19 cellular contexts compared by ENCODE assay signal in genomic region chr16:84889066-84889465, GRCh38.
"Had no signal": no experiment of that assay in that cellular context is flagged by ENCODE, and none has a peak within 500 bp of the region (broad histone marks: within the 10 kb centered on the region; RNA-seq: fewer than 3 reads in every experiment).

No MANE protein-coding gene starts in this region.

- H3K27ac ChIP-seq: body of pancreas, gastroesophageal sphincter, heart right ventricle, left ventricle myocardium inferior, pancreas, testis, upper lobe of right lung had no signal

- H3K4me3 ChIP-seq: body of pancreas, gastroesophageal sphincter, heart right ventricle, left ventricle myocardium inferior, pancreas, testis, upper lobe of right lung had no signal

- DNase-seq: activated CD4-positive, alpha-beta T cell treated with anti-CD3 and anti-CD28 coated beads for 48 hours; activated CD8-positive, alpha-beta T cell treated with anti-CD3 and anti-CD28 coated beads for 36 hours; activated gamma-delta T cell; activated T-cell treated with anti-CD3 and anti-CD28 coated beads, Interleukin-2, amount 50 U/mL, for 4 hours; amygdala; body of pancreas; effector CD8-positive, alpha-beta T cell; heart right ventricle; islet precursor cell; left ventricle myocardium inferior; pancreas; stimulated activated CD4-positive, alpha-beta T cell treated with anti-CD3 and anti-CD28 coated beads, Interleukin-1b, Interleukin-23, amount 100 ng/mL, for 48 hours; stimulated activated naive CD8-positive, alpha-beta T cell treated with anti-CD3 and anti-CD28 coated beads, Interleukin-15, amount 100 ng/mL, for 72 hours; T-helper 17 cell; testis; upper lobe of right lung had no signal

- H3K36me3 ChIP-seq: pancreas had no signal

- H3K9me3 Mint-ChIP-seq: activated CD8-positive, alpha-beta T cell treated with anti-CD3 and anti-CD28 coated beads for 36 hours; activated T-cell treated with anti-CD3 and anti-CD28 coated beads, Interleukin-2, amount 50 U/mL, for 4 hours; stimulated activated naive CD8-positive, alpha-beta T cell treated with anti-CD3 and anti-CD28 coated beads, Interleukin-15, amount 100 ng/mL, for 72 hours; WTC11 had no signal

- H3K27ac Mint-ChIP-seq: activated CD8-positive, alpha-beta T cell treated with anti-CD3 and anti-CD28 coated beads for 36 hours; activated naive CD8-positive, alpha-beta T cell; stimulated activated naive CD8-positive, alpha-beta T cell treated with anti-CD3 and anti-CD28 coated beads, Interleukin-15, amount 100 ng/mL, for 72 hours; T-helper 17 cell; WTC11 had no signal

- ATAC-seq: activated CD8-positive, alpha-beta T cell treated with anti-CD3 and anti-CD28 coated beads for 36 hours; activated T-cell treated with anti-CD3 and anti-CD28 coated beads, Interleukin-2, amount 50 U/mL, for 4 hours; body of pancreas; gastroesophageal sphincter; heart right ventricle; pancreas; stimulated activated naive CD8-positive, alpha-beta T cell treated with anti-CD3 and anti-CD28 coated beads, Interleukin-15, amount 100 ng/mL, for 72 hours; T-helper 17 cell; upper lobe of right lung; WTC11 had no signal

- H3K27me3 ChIP-seq: body of pancreas, gastroesophageal sphincter, pancreas, testis, upper lobe of right lung had no signal

- H3K36me3 Mint-ChIP-seq: activated naive CD8-positive, alpha-beta T cell had no signal

- H3K4me1 ChIP-seq: pancreas had no signal

- H3K9me3 ChIP-seq: body of pancreas, gastroesophageal sphincter, heart right ventricle, pancreas, testis, upper lobe of right lung had no signal

- H3K4me3 Mint-ChIP-seq: activated CD8-positive, alpha-beta T cell treated with anti-CD3 and anti-CD28 coated beads for 36 hours; activated naive CD8-positive, alpha-beta T cell; activated T-cell treated with anti-CD3 and anti-CD28 coated beads, Interleukin-2, amount 50 U/mL, for 4 hours; stimulated activated naive CD8-positive, alpha-beta T cell treated with anti-CD3 and anti-CD28 coated beads, Interleukin-15, amount 100 ng/mL, for 72 hours; T-helper 17 cell; WTC11 had no signal
